Comparison of ENCODE assay signal across 22 cellular contexts in the genomic region with DNA sequence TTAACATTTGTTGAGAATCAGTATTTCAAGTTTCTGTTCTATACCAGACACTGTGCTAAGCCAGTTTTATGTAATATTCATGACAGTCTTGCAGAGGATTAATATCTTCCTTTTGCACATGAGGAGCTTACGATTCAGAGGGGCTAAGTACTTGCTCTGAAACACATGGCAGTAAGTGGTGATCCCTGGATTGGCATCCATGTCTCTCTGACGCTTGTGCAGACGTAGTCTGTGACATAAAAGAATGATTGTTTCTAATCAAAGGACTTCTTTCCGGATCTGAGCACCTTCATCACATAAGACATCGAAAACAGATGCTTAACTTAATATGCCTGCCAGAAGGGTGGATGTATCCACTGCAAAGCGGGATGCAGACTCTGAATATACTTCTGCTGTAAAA.
"Had no signal": no experiment of that assay in that cellular context is flagged by ENCODE, and none has a peak within 500 bp of the region (broad histone marks: within the 10 kb centered on the region; RNA-seq: fewer than 3 reads in every experiment).

No MANE protein-coding gene starts in this region.

- H3K36me3 ChIP-seq: ascending aorta, brain microvascular endothelial cell, left ventricle myocardium inferior, ovary, right atrium auricular region had no signal

- ATAC-seq: activated naive CD4-positive, alpha-beta T cell treated with anti-CD3 and anti-CD28 coated beads, Interleukin-2, amount 50 U/mL, for 72 hours; natural killer cell; psoas muscle; stimulated activated naive CD8-positive, alpha-beta T cell treated with anti-CD3 and anti-CD28 coated beads, Interleukin-15, Interleukin-2, amounts not matched to agents 100 U/mL and 50 U/mL, for 24 hours had no signal

- H3K9me3 Mint-ChIP-seq: natural killer cell had no signal

- H3K4me3 Mint-ChIP-seq: natural killer cell had no signal

- FAIRE-seq: colon had no signal

- H3K27ac Mint-ChIP-seq: activated naive CD4-positive, alpha-beta T cell treated with anti-CD3 and anti-CD28 coated beads, Interleukin-2, amount 50 U/mL, for 72 hours; natural killer cell had no signal

- H3K36me3 Mint-ChIP-seq: activated naive CD4-positive, alpha-beta T cell treated with anti-CD3 and anti-CD28 coated beads, Interleukin-2, amount 50 U/mL, for 72 hours; natural killer cell had no signal

- DNase-seq: activated CD4-positive, alpha-beta T cell treated with anti-CD3 and anti-CD28 coated beads for 1 hour; activated CD4-positive, alpha-beta T cell treated with anti-CD3 and anti-CD28 coated beads, Interleukin-2, amount 50 U/mL, for 1 hour; activated gamma-delta T cell treated with Interleukin-2 at 50 U/mL for 16 hours; activated T-cell treated with anti-CD3 and anti-CD28 coated beads, Interleukin-2, amount 50 U/mL, for 1 hour; brain microvascular endothelial cell; central memory CD4-positive, alpha-beta T cell; foreskin melanocyte; glutamatergic neuron; hippocampal formation; left ventricle myocardium inferior; midbrain; natural killer cell; ovary; psoas muscle; stimulated activated CD4-positive, alpha-beta T cell treated with anti-CD3 and anti-CD28 coated beads, Interleukin-12 subunit alpha, Interleukin-12 subunit beta, amount 100 ng/mL, for 4 hours; stimulated activated CD4-positive, alpha-beta T cell treated with anti-CD3 and anti-CD28 coated beads, Interleukin-4, amount 100 ng/mL, for 4 hours; stimulated activated naive CD8-positive, alpha-beta T cell treated with anti-CD3 and anti-CD28 coated beads, Interleukin-15, Interleukin-2, amounts not matched to agents 100 U/mL and 50 U/mL, for 24 hours had no signal

- H3K9me3 ChIP-seq: ascending aorta, left ventricle myocardium inferior, ovary, psoas muscle, right atrium auricular region had no signal

- H3K4me1 ChIP-seq: ascending aorta, psoas muscle, right atrium auricular region had no signal

- H3K27ac ChIP-seq: ascending aorta, brain microvascular endothelial cell, epithelial cell of prostate, left ventricle myocardium inferior, ovary, psoas muscle, right atrium auricular region had no signal

- H3K4me3 ChIP-seq: ascending aorta, left ventricle myocardium inferior, ovary, psoas muscle, right atrium auricular region had no signal

- H3K27me3 ChIP-seq: ascending aorta, brain microvascular endothelial cell, ovary, right atrium auricular region had no signal
